In genomic region chr12:56261503-56262230, GRCh38 we compare ENCODE assay signal across 13 cellular contexts. TPM values are rescaled to one million over a fixed set of nuclear protein-coding genes. Genes with fewer than 3 reads are reported as not detected.
A peak's percentile ranks its signal among the peaks of the same experiment; 100 is the strongest.
DNase-seq lines count a peak whose midpoint lies in the region; ATAC-seq and TF ChIP-seq lines count a peak whose summit lies in the region.
"Had no signal": no experiment of that assay in that cellular context is flagged by ENCODE, and none has a peak within 500 bp of the region (broad histone marks: within the 10 kb centered on the region; RNA-seq: fewer than 3 reads in every experiment).

No MANE protein-coding gene starts in this region.

- no peaks in the 10 kb centered on the region for H3K27me3 ChIP-seq in thyroid gland
- H3K27me3 ChIP-seq: esophagus squamous epithelium, Peyer's patch had no signal

- TF ChIP-seq POLR2A in thyroid gland (IDR thresholded peaks at IDR 0.05): no peak

- peak; percentile 86 for DNase-seq in GM04503 (ENCODE audit: low read depth)
- DNase-seq in RPMI7951 (ENCODE audit: low read depth): peak; percentile 85
- peak; percentile 73 for DNase-seq in fibroblast of gingiva (ENCODE audit: low read depth)
- peak; percentile 71 for DNase-seq in renal cortical epithelial cell (ENCODE audit: low read depth)
- DNase-seq in Right ventricle myocardium superior: no peak
- no peak for DNase-seq in thyroid gland
- DNase-seq in stimulated activated CD4-positive, alpha-beta T cell treated with anti-CD3 and anti-CD28 coated beads, Interleukin-12 subunit alpha, Interleukin-12 subunit beta, amount 100 ng/mL, for 4 hours: no peak
- no peak for DNase-seq in head of caudate nucleus
- DNase-seq: esophagus squamous epithelium; GOT3; NCI-H146; stimulated activated naive CD4-positive, alpha-beta T cell treated with Interleukin-2 at 50 U/mL for 16 hours had no signal

- no peaks in the 10 kb centered on the region for H3K9me3 ChIP-seq in thyroid gland
- H3K9me3 ChIP-seq: esophagus squamous epithelium, Peyer's patch had no signal

- intact Hi-C loops in Right ventricle myocardium superior (cut with DNase I): no loop called here
- intact Hi-C loops in thyroid gland (cut with DNase I): no loop called here
- intact Hi-C loops in head of caudate nucleus (cut with DNase I): loop anchor here (10.0 kb wide), 1 partner anchor 67 kb away; no protein-coding TSS in a partner anchor

- 89 to 93% methylated on average over 5 of the region's 5 CpGs for WGBS in thyroid gland, 2 donors

- H3K4me1 ChIP-seq in thyroid gland: peaks cover 18 to 19% of the 10 kb centered on the region in 2 donors

- H3K4me3 ChIP-seq in thyroid gland (replicated peaks in 1 of 3): no peak overlapping the region
- H3K4me3 ChIP-seq: esophagus squamous epithelium, Peyer's patch had no signal

- H3K27ac ChIP-seq in thyroid gland: no peak overlapping the region
- H3K27ac ChIP-seq: esophagus squamous epithelium had no signal

- H3K36me3 ChIP-seq in thyroid gland: no peaks in the 10 kb centered on the region
- H3K36me3 ChIP-seq: Peyer's patch had no signal

- TF ChIP-seq CTCF in thyroid gland (IDR thresholded peaks at IDR 0.05): no peak

- no peak for ATAC-seq in Right ventricle myocardium superior (ENCODE audit: poor library complexity)

RNA-seq across cellular contexts. Expression of gene ANKRD52, which starts 3.5 kb away (rescaled TPM):
- 8.7 and 10.6 TPM in 2 replicates for total RNA-seq in RPMI7951 (2014; rRNA removed; shearing (Covaris generic))
- 27.8 and 76.4 TPM in 2 replicates for total RNA-seq in renal cortical epithelial cell
- total RNA-seq in Right ventricle myocardium superior: 24.6 TPM
- 10 to 100 TPM; 15.9 to 22.3 (median 18.3) TPM for total RNA-seq in thyroid gland

RNA-seq across cellular contexts. Expression of gene COQ10A, which starts 5.1 kb away (rescaled TPM):
- 7.6 and 10.1 TPM in 2 replicates for total RNA-seq in RPMI7951 (2014; rRNA removed; shearing (Covaris generic))
- total RNA-seq in renal cortical epithelial cell (7.5 and 11.2 TPM in 2 replicates), Right ventricle myocardium superior (153 TPM), thyroid gland (10 to 100 TPM; 11.3 to 28.7 (median 19.7) TPM)

RNA-seq across cellular contexts. Expression of gene SLC39A5, which starts 31.8 kb away (rescaled TPM):
- total RNA-seq in RPMI7951 (2014; rRNA removed; shearing (Covaris generic)): 0.36 TPM in 1 of 2 replicates, not detected in the other
- total RNA-seq in renal cortical epithelial cell (0.20 TPM in 1 of 2 replicates, not detected in the other), Right ventricle myocardium superior (not detected), thyroid gland (not detected)

RNA-seq across cellular contexts. Expression of gene NABP2, which starts 37.5 kb away (rescaled TPM):
- 68.1 and 72.1 TPM in 2 replicates for total RNA-seq in RPMI7951 (2014; rRNA removed; shearing (Covaris generic))
- total RNA-seq in renal cortical epithelial cell (17.8 and 20.8 TPM in 2 replicates), Right ventricle myocardium superior (18.8 TPM), thyroid gland (10 to 100 TPM; 19.4 to 35.7 (median 31.4) TPM)

RNA-seq across cellular contexts. Expression of gene CS, which starts 38.5 kb away (rescaled TPM):
- total RNA-seq in RPMI7951 (2014; rRNA removed; shearing (Covaris generic)): 89.0 and 110 TPM in 2 replicates
- total RNA-seq in renal cortical epithelial cell (141 and 259 TPM in 2 replicates), Right ventricle myocardium superior (779 TPM), thyroid gland (100 to 1,000 TPM; 110 to 190 (median 118) TPM)

Comparison
In these comparisons a context has a peak if more than half of its experiments do, and no peak if none do; other contexts are left out.
1. DNase-seq: peak in GM04503 (single experiment), RPMI7951 (single experiment), fibroblast of gingiva (single experiment) and renal cortical epithelial cell (single experiment); none in Right ventricle myocardium superior (single experiment), thyroid gland (0 of 2), stimulated activated CD4-positive, alpha-beta T cell treated with anti-CD3 and anti-CD28 coated beads, Interleukin-12 subunit alpha, Interleukin-12 subunit beta, amount 100 ng/mL, for 4 hours (single experiment) and head of caudate nucleus (0 of 42).